Comparison of ENCODE assay signal across 25 cellular contexts in the genomic region with DNA sequence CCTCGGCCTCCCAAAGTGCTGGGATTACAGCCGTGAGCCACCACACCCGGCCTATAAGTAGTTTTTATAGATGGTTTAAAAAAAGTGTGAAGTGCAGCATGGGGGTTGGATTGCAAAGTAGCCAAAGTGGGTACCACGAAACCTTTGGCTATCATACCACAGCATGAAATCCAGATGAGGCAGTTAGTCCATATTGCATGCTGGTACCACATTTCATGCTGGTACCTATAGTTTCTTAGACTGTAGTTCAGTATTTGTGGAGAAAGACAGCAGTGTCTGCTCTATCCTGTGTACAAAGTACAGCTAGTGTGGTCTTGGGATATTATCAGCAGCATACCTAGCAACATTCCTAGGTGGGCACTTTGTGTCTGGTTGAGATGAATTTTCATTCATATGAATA.
"Had no signal": no experiment of that assay in that cellular context is flagged by ENCODE, and none has a peak within 500 bp of the region (broad histone marks: within the 10 kb centered on the region; RNA-seq: fewer than 3 reads in every experiment).

No MANE protein-coding gene starts in this region.

- H3K9me3 ChIP-seq: left lung, lower lobe of right lung, ovary, right atrium auricular region, right lobe of liver, stomach, testis, thyroid gland, transverse colon, upper lobe of right lung had no signal

- H3K27ac Mint-ChIP-seq: immature natural killer cell; natural killer cell treated with Interleukin-12 subunit alpha and Interleukin-12 subunit beta and Interleukin-15 and Interleukin-18, amount 100 ng/mL, for 72 hours; progenitor cell of endocrine pancreas; stimulated activated naive B cell treated with anti-CD40 and anti-IgM and Interleukin-4, amounts not matched to agents 10 μg/mL and 1 μg/mL and 100 μg/mL, for 72 hours had no signal

- H3K4me3 Mint-ChIP-seq: immature natural killer cell; natural killer cell treated with Interleukin-12 subunit alpha and Interleukin-12 subunit beta and Interleukin-15 and Interleukin-18, amount 100 ng/mL, for 72 hours; stimulated activated naive B cell treated with anti-CD40 and anti-IgM and Interleukin-4, amounts not matched to agents 10 μg/mL and 1 μg/mL and 100 μg/mL, for 72 hours had no signal

- H3K27ac ChIP-seq: left lung, lower lobe of right lung, ovary, right atrium auricular region, right lobe of liver, skin epidermis, stomach, testis, thyroid gland, transverse colon, upper lobe of right lung had no signal

- ATAC-seq: left colon; left lung; lower lobe of right lung; natural killer cell treated with Interleukin-12 subunit alpha and Interleukin-12 subunit beta and Interleukin-15 and Interleukin-18, amount 100 ng/mL, for 72 hours; right lobe of liver; stimulated activated naive B cell treated with anti-CD40 and anti-IgM and Interleukin-4, amounts not matched to agents 10 μg/mL and 1 μg/mL and 100 μg/mL, for 72 hours; stimulated activated naive CD8-positive, alpha-beta T cell treated with anti-CD3 and anti-CD28 coated beads, Interleukin-15, Interleukin-2, amounts not matched to agents 100 U/mL and 50 U/mL, for 24 hours; upper lobe of right lung had no signal

- H3K27me3 ChIP-seq: left lung, ovary, right atrium auricular region, right lobe of liver, stomach, testis, thyroid gland, transverse colon, upper lobe of right lung had no signal

- H3K27me3 Mint-ChIP-seq: natural killer cell treated with Interleukin-12 subunit alpha and Interleukin-12 subunit beta and Interleukin-15 and Interleukin-18, amount 100 ng/mL, for 72 hours; progenitor cell of endocrine pancreas; stimulated activated naive B cell treated with anti-CD40 and anti-IgM and Interleukin-4, amounts not matched to agents 10 μg/mL and 1 μg/mL and 100 μg/mL, for 72 hours had no signal

- H3K4me3 ChIP-seq: left lung, lower lobe of right lung, ovary, right atrium auricular region, right lobe of liver, skin epidermis, stomach, testis, thyroid gland, transverse colon, upper lobe of right lung had no signal

- H3K9me3 Mint-ChIP-seq: immature natural killer cell; natural killer cell treated with Interleukin-12 subunit alpha and Interleukin-12 subunit beta and Interleukin-15 and Interleukin-18, amount 100 ng/mL, for 72 hours; stimulated activated naive B cell treated with anti-CD40 and anti-IgM and Interleukin-4, amounts not matched to agents 10 μg/mL and 1 μg/mL and 100 μg/mL, for 72 hours had no signal

- DNase-seq: hypothalamus; immature natural killer cell; kidney; left colon; left lung; lower lobe of right lung; mammary epithelial cell; mesenchymal stem cell; ovary; right lobe of liver; stimulated activated CD4-positive, alpha-beta T cell treated with anti-CD3 and anti-CD28 coated beads, Interleukin-12 subunit alpha, Interleukin-12 subunit beta, amount 100 ng/mL, for 4 hours; stimulated activated CD4-positive, alpha-beta T cell treated with anti-CD3 and anti-CD28 coated beads, Interleukin-15, amount 100 ng/mL, for 24 hours; stimulated activated CD4-positive, alpha-beta T cell treated with anti-CD3 and anti-CD28 coated beads, Interleukin-2, amount 100 ng/mL, for 24 hours; stimulated activated CD4-positive, alpha-beta T cell treated with anti-CD3 and anti-CD28 coated beads, Interleukin-4, amount 100 ng/mL, for 1 hour; stimulated activated naive B cell treated with anti-CD40 and anti-IgM and Interleukin-4, amounts not matched to agents 10 μg/mL and 1 μg/mL and 100 μg/mL, for 72 hours; stimulated activated naive CD8-positive, alpha-beta T cell treated with anti-CD3 and anti-CD28 coated beads, Interleukin-15, Interleukin-2, amounts not matched to agents 100 U/mL and 50 U/mL, for 24 hours; stomach; testis; thyroid gland; transverse colon; upper lobe of right lung had no signal

- H3K36me3 Mint-ChIP-seq: immature natural killer cell; natural killer cell treated with Interleukin-12 subunit alpha and Interleukin-12 subunit beta and Interleukin-15 and Interleukin-18, amount 100 ng/mL, for 72 hours had no signal

- H3K36me3 ChIP-seq: lower lobe of right lung, ovary, right atrium auricular region, right lobe of liver, thyroid gland, transverse colon, upper lobe of right lung had no signal
